ENCODE assay signal across 1 cellular context in the genomic region with DNA sequence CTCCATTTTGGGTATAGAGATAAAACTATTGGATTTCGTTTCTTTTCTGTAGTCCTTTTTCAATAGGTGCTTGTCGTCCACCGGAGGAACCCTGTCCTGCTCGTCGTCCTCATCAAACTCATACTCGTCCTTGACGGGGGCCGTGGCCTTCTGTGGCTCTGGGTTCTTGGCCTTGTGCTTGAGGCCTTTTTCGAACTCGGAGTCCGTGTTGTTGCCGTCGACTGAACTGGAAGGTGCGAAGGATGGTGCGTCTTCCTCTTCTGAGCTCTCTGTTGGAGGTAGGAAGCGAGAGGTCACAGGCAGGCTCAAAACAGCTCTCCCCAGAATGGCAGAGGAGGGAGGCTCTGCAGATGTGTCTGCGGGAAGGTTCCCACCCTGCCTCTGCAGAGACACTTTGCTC.
TF ChIP-seq lines count a peak whose summit lies in the region.

No MANE protein-coding gene starts in this region.

TF ChIP-seq in HepG2, 621 proteins besides CTCF, POLR2A, EP300 and RAD21:
- TF ChIP-seq, protein P1, sequence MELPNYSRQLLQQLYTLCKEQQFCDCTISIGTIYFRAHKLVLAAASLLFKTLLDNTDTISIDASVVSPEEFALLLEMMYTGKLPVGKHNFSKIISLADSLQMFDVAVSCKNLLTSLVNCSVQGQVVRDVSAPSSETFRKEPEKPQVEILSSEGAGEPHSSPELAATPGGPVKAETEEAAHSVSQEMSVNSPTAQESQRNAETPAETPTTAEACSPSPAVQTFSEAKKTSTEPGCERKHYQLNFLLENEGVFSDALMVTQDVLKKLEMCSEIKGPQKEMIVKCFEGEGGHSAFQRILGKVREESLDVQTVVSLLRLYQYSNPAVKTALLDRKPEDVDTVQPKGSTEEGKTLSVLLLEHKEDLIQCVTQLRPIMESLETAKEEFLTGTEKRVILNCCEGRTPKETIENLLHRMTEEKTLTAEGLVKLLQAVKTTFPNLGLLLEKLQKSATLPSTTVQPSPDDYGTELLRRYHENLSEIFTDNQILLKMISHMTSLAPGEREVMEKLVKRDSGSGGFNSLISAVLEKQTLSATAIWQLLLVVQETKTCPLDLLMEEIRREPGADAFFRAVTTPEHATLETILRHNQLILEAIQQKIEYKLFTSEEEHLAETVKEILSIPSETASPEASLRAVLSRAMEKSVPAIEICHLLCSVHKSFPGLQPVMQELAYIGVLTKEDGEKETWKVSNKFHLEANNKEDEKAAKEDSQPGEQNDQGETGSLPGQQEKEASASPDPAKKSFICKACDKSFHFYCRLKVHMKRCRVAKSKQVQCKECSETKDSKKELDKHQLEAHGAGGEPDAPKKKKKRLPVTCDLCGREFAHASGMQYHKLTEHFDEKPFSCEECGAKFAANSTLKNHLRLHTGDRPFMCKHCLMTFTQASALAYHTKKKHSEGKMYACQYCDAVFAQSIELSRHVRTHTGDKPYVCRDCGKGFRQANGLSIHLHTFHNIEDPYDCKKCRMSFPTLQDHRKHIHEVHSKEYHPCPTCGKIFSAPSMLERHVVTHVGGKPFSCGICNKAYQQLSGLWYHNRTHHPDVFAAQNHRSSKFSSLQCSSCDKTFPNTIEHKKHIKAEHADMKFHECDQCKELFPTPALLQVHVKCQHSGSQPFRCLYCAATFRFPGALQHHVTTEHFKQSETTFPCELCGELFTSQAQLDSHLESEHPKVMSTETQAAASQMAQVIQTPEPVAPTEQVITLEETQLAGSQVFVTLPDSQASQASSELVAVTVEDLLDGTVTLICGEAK (IDR thresholded peaks at IDR 0.05), result no peak
- TF ChIP-seq, protein P1 (CRISPR knock-in tag; IDR thresholded peaks at IDR 0.05), result 0 out of 2 replicates have a peak, but pooled peaks have one; percentile 15
- TF ChIP-seq RBM22 (optimal IDR thresholded peaks at IDR 0.05; ENCODE audit: low read length), result peak; percentile 79
- TF ChIP-seq, protein P2, sequence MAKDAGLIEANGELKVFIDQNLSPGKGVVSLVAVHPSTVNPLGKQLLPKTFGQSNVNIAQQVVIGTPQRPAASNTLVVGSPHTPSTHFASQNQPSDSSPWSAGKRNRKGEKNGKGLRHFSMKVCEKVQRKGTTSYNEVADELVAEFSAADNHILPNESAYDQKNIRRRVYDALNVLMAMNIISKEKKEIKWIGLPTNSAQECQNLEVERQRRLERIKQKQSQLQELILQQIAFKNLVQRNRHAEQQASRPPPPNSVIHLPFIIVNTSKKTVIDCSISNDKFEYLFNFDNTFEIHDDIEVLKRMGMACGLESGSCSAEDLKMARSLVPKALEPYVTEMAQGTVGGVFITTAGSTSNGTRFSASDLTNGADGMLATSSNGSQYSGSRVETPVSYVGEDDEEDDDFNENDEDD (CRISPR knock-in tag; IDR thresholded peaks at IDR 0.05; ENCODE audit: borderline replicate concordance), result no peak
